ENCODE assay signal across 19 cellular contexts in the genomic region with DNA sequence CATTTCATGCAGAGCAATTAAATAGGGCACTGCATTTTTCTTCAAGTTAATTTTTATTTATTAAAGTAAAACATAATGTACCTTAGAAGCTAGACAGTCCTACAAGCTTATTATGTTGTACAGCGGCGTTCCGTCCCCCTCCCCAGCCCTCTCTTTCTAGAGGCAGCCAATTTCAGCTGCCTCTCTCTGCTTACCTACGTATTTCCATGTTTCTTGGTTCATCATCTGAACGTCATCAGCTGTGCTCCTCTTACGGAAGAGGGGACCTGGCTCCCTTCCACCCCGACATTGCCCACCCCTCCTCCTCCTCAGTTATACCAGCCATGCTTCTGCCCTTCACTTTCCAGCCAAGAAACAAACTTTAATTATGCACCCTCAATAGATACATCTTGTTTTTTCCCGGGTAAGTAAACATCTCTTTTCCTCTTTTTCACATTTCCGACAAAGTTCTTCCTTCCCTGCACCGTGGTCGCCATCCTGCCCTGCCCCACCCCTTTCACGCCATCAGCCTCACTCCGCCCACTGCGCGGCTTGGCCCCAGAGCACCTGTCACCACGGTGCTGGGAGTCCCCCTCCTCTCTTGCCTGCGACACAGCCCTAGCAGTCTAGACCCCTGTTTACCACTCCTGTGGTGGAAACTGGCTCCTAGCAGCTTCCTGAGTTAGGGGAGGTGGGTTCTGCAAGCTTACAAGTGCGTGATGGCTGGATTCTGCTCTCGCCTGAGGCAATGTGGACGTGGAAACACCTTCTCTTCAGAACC. TPM values are rescaled to one million over a fixed set of nuclear protein-coding genes. Genes with fewer than 3 reads are reported as not detected.
DNase-seq lines count a peak whose midpoint lies in the region; ATAC-seq, FAIRE-seq and TF ChIP-seq lines count a peak whose summit lies in the region.
"Had no signal": no experiment of that assay in that cellular context is flagged by ENCODE, and none has a peak within 500 bp of the region (broad histone marks: within the 10 kb centered on the region; RNA-seq: fewer than 3 reads in every experiment).

No MANE protein-coding gene starts in this region.

- ATAC-seq in heart right ventricle, result no peak
- no peak for ATAC-seq in GM18870 (IDR thresholded peaks at IDR 0.05; ENCODE audit: unreplicated experiment)
- ATAC-seq: stimulated activated effector memory CD8-positive, alpha-beta T cell treated with anti-CD3 and anti-CD28 coated beads, Interleukin-12 subunit alpha, Interleukin-12 subunit beta, amount 100 ng/mL, for 72 hours had no signal

- peak overlapping the region; percentile 28 for H3K4me3 Mint-ChIP-seq in nephron progenitor cell
- H3K4me3 Mint-ChIP-seq: activated naive CD4-positive, alpha-beta T cell treated with anti-CD3 and anti-CD28 coated beads for 36 hours; CD4-positive, alpha-beta T cell; stimulated activated effector memory CD8-positive, alpha-beta T cell treated with anti-CD3 and anti-CD28 coated beads, Interleukin-12 subunit alpha, Interleukin-12 subunit beta, amount 100 ng/mL, for 72 hours; T-helper 2 cell treated with Interferon-gamma antibody and Interleukin-4, amounts not matched to agents 5 μg/mL and 100 μg/mL, for 36 hours had no signal

- TF ChIP-seq CTCF in heart right ventricle (IDR thresholded peaks at IDR 0.05), result no peak
- TF ChIP-seq CTCF in nephron progenitor cell (IDR thresholded peaks at IDR 0.05), result no peak
- TF ChIP-seq CTCF in D721Med (IDR thresholded peaks at IDR 0.05; ENCODE audit: insufficient read depth, missing control alignments), result no peak

- H3K27me3 Mint-ChIP-seq in nephron progenitor cell (ENCODE audit: low read depth, poor library complexity), result peaks cover 3% of the 10 kb centered on the region
- H3K27me3 Mint-ChIP-seq: CD4-positive, alpha-beta T cell had no signal

- H3K36me3 ChIP-seq in heart right ventricle, result peaks cover 0 to 88% (median 13%) of the 10 kb centered on the region in 9 donors

- DNase-seq in cardiac septum (ENCODE audit: low spot score), result peak; percentile 35
- no peak for DNase-seq in heart right ventricle
- DNase-seq in activated CD8-positive, alpha-beta memory T cell treated with anti-CD3 and anti-CD28 coated beads, Interleukin-2, amount 50 U/mL, for 48 hours, result peak; percentile 20
- no peak for DNase-seq in nephron progenitor cell
- no peak for DNase-seq in activated CD4-positive, alpha-beta T cell treated with anti-CD3 and anti-CD28 coated beads, Interleukin-2, amount 50 U/mL, for 4 hours
- DNase-seq in D721Med (ENCODE audit: insufficient read length, low spot score), result no peak
- no peak for DNase-seq in GM12892 (ENCODE audit: insufficient read length)
- DNase-seq: activated naive CD4-positive, alpha-beta T cell treated with anti-CD3 and anti-CD28 coated beads for 36 hours; activated T-cell treated with anti-CD3 and anti-CD28 coated beads for 4 hours; DMS79; foreskin fibroblast; NCI-H1930; OCI-M1; stimulated activated CD4-positive, alpha-beta T cell treated with anti-CD3 and anti-CD28 coated beads, Interleukin-15, amount 100 ng/mL, for 24 hours had no signal

- FAIRE-seq in D721Med (lab: Jason Lieb, UNC) (no peak), GM12892 (lab: Jason Lieb, UNC) (no peak)

- WGBS in heart right ventricle, 2 donors, result 88 to 89% methylated on average over 20 of the region's 20 CpGs

- no peak for TF ChIP-seq POLR2A in GM12892 (IDR thresholded peaks at IDR 0.05; ENCODE audit: low read depth, low read length)

- peaks cover 0 to 11% (median 4%) of the 10 kb centered on the region in 11 donors for H3K9me3 ChIP-seq in heart right ventricle

- H3K27ac ChIP-seq in heart right ventricle, result no peak overlapping the region
- H3K27ac ChIP-seq: coronary artery had no signal

- H3K4me1 ChIP-seq in heart right ventricle, result no peaks in the 10 kb centered on the region

- no peaks in the 10 kb centered on the region for H3K27me3 ChIP-seq in heart right ventricle

- peaks cover 50% of the 10 kb centered on the region for H3K4me1 Mint-ChIP-seq in nephron progenitor cell
- H3K4me1 Mint-ChIP-seq: stimulated activated effector memory CD8-positive, alpha-beta T cell treated with anti-CD3 and anti-CD28 coated beads, Interleukin-12 subunit alpha, Interleukin-12 subunit beta, amount 100 ng/mL, for 72 hours had no signal

- intact Hi-C loops in cardiac septum (cut with DNase I), result no loop called here
- intact Hi-C loops in heart right ventricle (cut with DNase I), result loop anchor here in 1 of 10 donors (10.0 kb wide), 1 partner anchor 57 kb away; the partner anchor contains the start of gene SLC37A1

- H3K36me3 Mint-ChIP-seq in nephron progenitor cell (ENCODE audit: low read depth), result peaks cover 10% of the 10 kb centered on the region

- no peak overlapping the region for H3K27ac Mint-ChIP-seq in nephron progenitor cell
- H3K27ac Mint-ChIP-seq: activated naive CD4-positive, alpha-beta T cell treated with anti-CD3 and anti-CD28 coated beads for 36 hours; CD4-positive, alpha-beta T cell; stimulated activated effector memory CD8-positive, alpha-beta T cell treated with anti-CD3 and anti-CD28 coated beads, Interleukin-12 subunit alpha, Interleukin-12 subunit beta, amount 100 ng/mL, for 72 hours; T-helper 2 cell treated with Interferon-gamma antibody and Interleukin-4, amounts not matched to agents 5 μg/mL and 100 μg/mL, for 36 hours had no signal

- peaks cover 9% of the 10 kb centered on the region for H3K9me3 Mint-ChIP-seq in nephron progenitor cell
- H3K9me3 Mint-ChIP-seq: CD4-positive, alpha-beta T cell had no signal

- no peak overlapping the region for H3K4me3 ChIP-seq in heart right ventricle
- H3K4me3 ChIP-seq: coronary artery had no signal

RNA-seq across cellular contexts. Expression of gene SLC37A1, which starts 57.9 kb away (rescaled TPM):
- total RNA-seq in cardiac septum (6.7 TPM), heart right ventricle (10 to 100 TPM in 1 of 10 donors, 1 to 10 TPM in 9; 3.7 to 13.2 (median 5.7) TPM)
- polyA plus RNA-seq in heart right ventricle, result 1 to 10 TPM; 1.8 to 2.6 TPM
- polyA plus RNA-seq in GM12892 (2012; ENCODE audit: missing spikeins), result 15.2 TPM

Comparison
In these comparisons a context has a peak if more than half of its experiments do, and no peak if none do; other contexts are left out.
1. DNase-seq: peak in cardiac septum (single experiment) and activated CD8-positive, alpha-beta memory T cell treated with anti-CD3 and anti-CD28 coated beads, Interleukin-2, amount 50 U/mL, for 48 hours (single experiment); none in heart right ventricle (0 of 2), nephron progenitor cell (single experiment), activated CD4-positive, alpha-beta T cell treated with anti-CD3 and anti-CD28 coated beads, Interleukin-2, amount 50 U/mL, for 4 hours (0 of 2), D721Med (single experiment) and GM12892 (single experiment).